ENCODE assay signal across 12 cellular contexts in the genomic region with DNA sequence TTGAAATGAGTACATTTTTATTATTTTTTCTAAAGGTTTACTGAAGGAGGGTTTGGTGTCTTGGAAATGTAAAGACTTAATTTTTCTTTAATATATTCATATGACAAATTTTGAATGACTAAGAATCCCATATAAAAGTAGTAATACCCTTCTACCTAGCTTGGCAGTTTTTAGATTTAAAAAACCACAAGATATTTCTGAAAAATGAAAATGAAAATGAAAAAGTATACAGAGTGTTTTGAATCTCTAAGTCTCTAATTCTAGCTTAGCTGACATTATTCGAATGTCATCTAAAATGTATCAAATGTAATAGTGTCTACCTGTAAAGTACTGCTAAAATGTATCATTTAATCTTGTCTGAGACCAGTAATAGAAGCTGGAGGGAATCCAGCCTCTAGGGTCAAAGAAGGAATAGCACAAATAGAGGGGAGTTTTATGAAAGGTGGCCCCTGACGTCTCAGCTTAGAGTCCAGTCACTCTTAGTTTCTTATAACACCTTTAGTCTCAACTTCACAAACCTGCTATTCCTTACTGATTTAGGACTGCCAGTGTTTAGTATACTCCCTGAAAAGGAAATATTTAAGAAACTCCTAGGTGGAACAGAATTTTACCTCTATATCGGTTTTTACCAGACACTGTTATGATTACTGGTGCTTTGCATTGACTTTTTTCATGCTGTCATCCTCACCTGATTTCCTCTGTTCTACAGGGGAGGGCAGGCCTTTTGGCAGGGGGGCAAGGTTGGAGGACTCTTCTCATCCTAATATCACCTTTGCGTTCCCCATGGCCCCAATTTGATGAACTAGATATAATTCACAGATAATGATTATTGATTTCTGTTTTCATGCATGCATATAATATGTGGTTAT. TPM values are rescaled to one million over a fixed set of nuclear protein-coding genes. Genes with fewer than 3 reads are reported as not detected.
A peak's percentile ranks its signal among the peaks of the same experiment; 100 is the strongest.
DNase-seq lines count a peak whose midpoint lies in the region; ATAC-seq lines count a peak whose summit lies in the region.
"Had no signal": no experiment of that assay in that cellular context is flagged by ENCODE, and none has a peak within 500 bp of the region (broad histone marks: within the 10 kb centered on the region; RNA-seq: fewer than 3 reads in every experiment).

No MANE protein-coding gene starts in this region.

- H3K27me3 Mint-ChIP-seq in activated CD4-positive, alpha-beta memory T cell treated with anti-CD3 and anti-CD28 coated beads for 36 hours, result peaks cover 2% of the 10 kb centered on the region

- H3K4me3 Mint-ChIP-seq in activated CD4-positive, alpha-beta memory T cell treated with anti-CD3 and anti-CD28 coated beads for 36 hours, result peak overlapping the region; percentile 43
- H3K4me3 Mint-ChIP-seq: H9 had no signal

- no peaks in the 10 kb centered on the region for H3K4me1 ChIP-seq in GM23248 (ENCODE audit: insufficient read depth)

- H3K27ac ChIP-seq in GM23248, result no peak overlapping the region
- H3K27ac ChIP-seq: brain microvascular endothelial cell, PC-9 had no signal

- WGBS in GM23248 (ENCODE audit: low coverage in 1 of 2, low lambda C conversion rate in 2 of 2, missing lambda C conversion rate in 2 of 2), 2 experiments, result 45% methylated on average over 4 of the region's 4 CpGs

- DNase-seq in activated CD4-positive, alpha-beta memory T cell treated with anti-CD3 and anti-CD28 coated beads for 36 hours, result no peak
- DNase-seq in hypothalamus (lab: John Stamatoyannopoulos, UW) (no peak), NCI-H1092 treated with DMSO at 0.1 percent for 48 hours (lab: John Stamatoyannopoulos, UW) (no peak), left colon (no peak), GM23248 (no peak)
- DNase-seq: brain microvascular endothelial cell, DMS53, H9, PC-9 had no signal

- CTCF ChIA-PET in activated CD4-positive, alpha-beta memory T cell treated with anti-CD3 and anti-CD28 coated beads for 36 hours (lab: Charles Lee), result interaction anchor here (1.0 kb wide), 2 partner anchors 14 to 17 kb away, joined by 3 read pairs; no protein-coding TSS in a partner anchor

- H3K9me3 Mint-ChIP-seq in activated CD4-positive, alpha-beta memory T cell treated with anti-CD3 and anti-CD28 coated beads for 36 hours, result no peaks in the 10 kb centered on the region
- H3K9me3 Mint-ChIP-seq: H9 had no signal

- H3K27ac Mint-ChIP-seq in activated CD4-positive, alpha-beta memory T cell treated with anti-CD3 and anti-CD28 coated beads for 36 hours, result peak overlapping the region; percentile 67
- H3K27ac Mint-ChIP-seq: H9 had no signal

- peak; percentile 78 for ATAC-seq in GM18519 (IDR thresholded peaks at IDR 0.05; ENCODE audit: low FRiP score, unreplicated experiment)
- ATAC-seq in GM19467 (IDR thresholded peaks at IDR 0.05; ENCODE audit: unreplicated experiment), result peak; percentile 82
- peak; percentile 64 for ATAC-seq in HG02981 (IDR thresholded peaks at IDR 0.05; ENCODE audit: unreplicated experiment)
- ATAC-seq in left colon, result no peak

- H3K79me2 ChIP-seq in GM23248 (ENCODE audit: insufficient read depth), result no peaks in the 10 kb centered on the region

- H3K27me3 ChIP-seq in GM23248 (replicated peaks; ENCODE audit: insufficient read depth), result peaks cover 11% of the 10 kb centered on the region
- H3K27me3 ChIP-seq: brain microvascular endothelial cell had no signal

- no peak overlapping the region for H3K4me3 ChIP-seq in GM23248
- H3K4me3 ChIP-seq: PC-9 had no signal

- H2AFZ ChIP-seq in GM23248, result no peak overlapping the region
- H2AFZ ChIP-seq: PC-9 had no signal

- POLR2A ChIA-PET in activated CD4-positive, alpha-beta memory T cell treated with anti-CD3 and anti-CD28 coated beads for 36 hours (lab: Charles Lee), result interaction anchor here (1.0 to 2.1 kb wide), 3 partner anchors 15 to 27 kb away, joined by 3 to 12 read pairs (median 3); partner anchors contain the start of gene MIR17HG

- H3K4me1 Mint-ChIP-seq in activated CD4-positive, alpha-beta memory T cell treated with anti-CD3 and anti-CD28 coated beads for 36 hours (ENCODE audit: low read depth), result peaks cover 18% of the 10 kb centered on the region
- H3K4me1 Mint-ChIP-seq: H9 had no signal

- H3K4me2 ChIP-seq in GM23248 (ENCODE audit: unreplicated experiment), result no peak overlapping the region
- H3K4me2 ChIP-seq: PC-9 had no signal

- in situ Hi-C loops in GM23248 (cut with MboI), result no loop called here

- no peaks in the 10 kb centered on the region for H3K36me3 ChIP-seq in GM23248 (ENCODE audit: low read depth)
- H3K36me3 ChIP-seq: brain microvascular endothelial cell had no signal

- no peaks in the 10 kb centered on the region for H3K36me3 Mint-ChIP-seq in activated CD4-positive, alpha-beta memory T cell treated with anti-CD3 and anti-CD28 coated beads for 36 hours

- intact Hi-C loops in activated CD4-positive, alpha-beta memory T cell treated with anti-CD3 and anti-CD28 coated beads for 36 hours (cut with micrococcal nuclease), result loop anchor here (1.0 to 2.0 kb wide), 2 partner anchors 15 to 18 kb away; no protein-coding TSS in a partner anchor
- intact Hi-C loops in left colon (cut with DNase I, micrococcal nuclease), result no loop called here

- no peaks in the 10 kb centered on the region for H3K9me3 ChIP-seq in GM23248 (ENCODE audit: low read depth)

- no peaks in the 10 kb centered on the region for H3F3A ChIP-seq in GM23248 (ENCODE audit: insufficient read depth)

- no peak overlapping the region for H3K9ac ChIP-seq in GM23248

- no peaks in the 10 kb centered on the region for H3K9me2 ChIP-seq in GM23248 (ENCODE audit: insufficient read depth)

- H4K20me1 ChIP-seq in GM23248 (ENCODE audit: insufficient read depth), result no peaks in the 10 kb centered on the region

RNA-seq across cellular contexts. Expression of gene MIR17HG, which starts 16.2 kb away (rescaled TPM):
- total RNA-seq in activated CD4-positive, alpha-beta memory T cell treated with anti-CD3 and anti-CD28 coated beads for 36 hours, result 10 to 100 TPM; 19.5 to 22.0 TPM
- total RNA-seq in left colon, result 1 to 10 TPM; 1.4 to 3.3 TPM
- 0.43 and 2.5 TPM in 2 replicates for total RNA-seq in GM23248 (2014; rRNA removed; shearing (Covaris generic))
- polyA plus RNA-seq in GM23248 (2016; fragmentation: Nextera tagmentation; extraction: Ambion mirVana), result 0.20 and 0.27 TPM in 2 replicates
